In genomic region chr12:103634732-103635131, GRCh38 we compare ENCODE assay signal across 9 cellular contexts. TPM values are rescaled to one million over a fixed set of nuclear protein-coding genes. Genes with fewer than 3 reads are reported as not detected.
"Had no signal": no experiment of that assay in that cellular context is flagged by ENCODE, and none has a peak within 500 bp of the region (broad histone marks: within the 10 kb centered on the region; RNA-seq: fewer than 3 reads in every experiment).

No MANE protein-coding gene starts in this region.

- H3K4me3 ChIP-seq: GM12878 had no signal

- DNase-seq: GDM1, GF-D8 had no signal

- FAIRE-seq: G401.6, GM12878, GM12891, GM12892, GM18507, GM19239 had no signal

- ATAC-seq: GM12878 had no signal

RNA-seq across cellular contexts. Expression of gene STAB2, which starts 47.7 kb away (rescaled TPM):
- total RNA-seq: G401, GM12878 had no signal
